ENCODE assay signal across 1 cellular context in genomic region chr6:83006270-83006905, GRCh38.
TF ChIP-seq lines count a peak whose summit lies in the region.

No MANE protein-coding gene starts in this region.

TF ChIP-seq in K562, 482 proteins besides CTCF, POLR2A, EP300 and RAD21 (continued from another document):
- TF ChIP-seq EP400 (IDR thresholded peaks at IDR 0.05) (peak; percentile 34; the same call in 1 of the 2 replicates), NR2C1 (IDR thresholded peaks at IDR 0.05) (no peak), NR2C1 (tag; IDR thresholded peaks at IDR 0.05) (peak; percentile 70; the same call in 1 of the 2 replicates), CBFA2T2 (conservative IDR thresholded peaks at IDR 0.05) (peak; percentile 55; the same call in 1 of the 2 replicates), SRF (CRISPR knock-in tag; IDR thresholded peaks at IDR 0.05) (no peak), TEAD4 (IDR thresholded peaks at IDR 0.05; ENCODE audit: low read length) (0 out of 2 replicates have a peak, but pooled peaks have one; percentile 26), TEAD4 (CRISPR knock-in tag; IDR thresholded peaks at IDR 0.05; ENCODE audit: borderline replicate concordance) (no peak), NR2C2 (CRISPR knock-in tag; IDR thresholded peaks at IDR 0.05) (no peak), NR2C2 (tag; IDR thresholded peaks at IDR 0.05) (peak; percentile 45; the same call in 1 of the 2 replicates), SMARCA4 (IDR thresholded peaks at IDR 0.05) (0 out of 2 replicates have a peak, but pooled peaks have one; percentile 59), ATF7 (IDR thresholded peaks at IDR 0.05) (peak; percentile 88), SMARCB1 (IDR thresholded peaks at IDR 0.05; ENCODE audit: insufficient read length, low read depth) (no peak), VEZF1 (CRISPR knock-in tag; IDR thresholded peaks at IDR 0.05) (0 out of 2 replicates have a peak, but pooled peaks have one; percentile 3), SMARCE1 (IDR thresholded peaks at IDR 0.05) (0 out of 2 replicates have a peak, but pooled peaks have one; percentile 46), SMAD4 (CRISPR knock-in tag; conservative IDR thresholded peaks at IDR 0.05) (no peak), GMEB1 (CRISPR knock-in tag; IDR thresholded peaks at IDR 0.05) (no peak), ATF1 (CRISPR knock-in tag; IDR thresholded peaks at IDR 0.05) (no peak), ATF1 (tag; IDR thresholded peaks at IDR 0.05) (0 out of 2 replicates have a peak, but pooled peaks have one; percentile 33), MCM5 (IDR thresholded peaks at IDR 0.05; ENCODE audit: low read depth) (no peak), TAL1 (IDR thresholded peaks at IDR 0.05) (peak; percentile 59), NFRKB (IDR thresholded peaks at IDR 0.05; ENCODE audit: low read depth) (0 out of 2 replicates have a peak, but pooled peaks have one; percentile 51), SAFB (IDR thresholded peaks at IDR 0.05; ENCODE audit: borderline replicate concordance, low read depth, low read length) (no peak), MNT (conservative IDR thresholded peaks at IDR 0.05) (peak in 1 of 2 experiments; percentile 29; a peak in 1 of 4 replicates), POLR2G (IDR thresholded peaks at IDR 0.05; ENCODE audit: low read depth, low read length) (no peak), TAF1 (IDR thresholded peaks at IDR 0.05; ENCODE audit: control insufficient read depth, extremely low read depth, insufficient read depth, low read length, severe bottlenecking) (no peak), NRF1 (conservative IDR thresholded peaks at IDR 0.05 in 1 of 2, IDR thresholded peaks at IDR 0.05 in 1 of 2) (peak; percentile 55 to 56; a peak in 3 of 4 replicates), ARID1B (IDR thresholded peaks at IDR 0.05) (peak; percentile 72), TRIM24 (IDR thresholded peaks at IDR 0.05) (peak in 1 of 2 experiments; percentile 51; a peak in 1 of 4 replicates), PTRF (tag; IDR thresholded peaks at IDR 0.05) (no peak), ZNF639 (CRISPR knock-in tag; conservative IDR thresholded peaks at IDR 0.05 in 1 of 2, IDR thresholded peaks at IDR 0.05 in 1 of 2) (peak in 1 of 2 experiments; percentile 57; a peak in 1 of 4 replicates), ZNF253 (CRISPR knock-in tag; conservative IDR thresholded peaks at IDR 0.05) (no peak), JUND (IDR thresholded peaks at IDR 0.05; ENCODE audit: borderline replicate concordance, low read depth, low read length) (peak; percentile 42), JUND (tag; IDR thresholded peaks at IDR 0.05; ENCODE audit: borderline replicate concordance, low read depth, low read length) (peak; percentile 58; the same call in 2 of the 3 replicates), RFX5 (IDR thresholded peaks at IDR 0.05; ENCODE audit: low read depth, low read length) (no peak), BRF2 (IDR thresholded peaks at IDR 0.05; ENCODE audit: borderline replicate concordance, insufficient read depth, insufficient read length) (no peak), THRA (IDR thresholded peaks at IDR 0.05) (peak; percentile 82), ETV1 (tag; conservative IDR thresholded peaks at IDR 0.05; ENCODE audit: low read depth) (peak; percentile 60), TCF3 (CRISPR knock-in tag; IDR thresholded peaks at IDR 0.05) (peak; percentile 36; the same call in 1 of the 2 replicates), CCNT2 (IDR thresholded peaks at IDR 0.05; ENCODE audit: borderline replicate concordance, extremely low read depth, insufficient read length, low read depth, low read length) (peak; percentile 37), SMAD2 (IDR thresholded peaks at IDR 0.05; ENCODE audit: low read depth, low read length) (no peak), CREB3 (tag; conservative IDR thresholded peaks at IDR 0.05; ENCODE audit: low read depth) (0 out of 2 replicates have a peak, but pooled peaks have one; percentile 35), ZNF695 (CRISPR knock-in tag; IDR thresholded peaks at IDR 0.05) (no peak), NFIC (IDR thresholded peaks at IDR 0.05) (0 out of 2 replicates have a peak, but pooled peaks have one; percentile 7), GATAD2A (IDR thresholded peaks at IDR 0.05) (no peak), JUNB (CRISPR knock-in tag; conservative IDR thresholded peaks at IDR 0.05) (no peak), CBX3 (IDR thresholded peaks at IDR 0.05; ENCODE audit: borderline replicate concordance in 1 of 2, low read length in 2 of 2) (no peak), POU5F1 (IDR thresholded peaks at IDR 0.05; ENCODE audit: borderline replicate concordance, low read depth, low read length, partially characterized antibody) (no peak), FOXM1 (IDR thresholded peaks at IDR 0.05; ENCODE audit: low read depth) (peak; percentile 37; the same call in 1 of the 2 replicates), FOXM1 (CRISPR knock-in tag; IDR thresholded peaks at IDR 0.05; ENCODE audit: low read depth) (no peak), MYC (IDR thresholded peaks at IDR 0.05; ENCODE audit: low read depth, low read length) (peak; percentile 69), MYC (CRISPR knock-in tag; IDR thresholded peaks at IDR 0.05; ENCODE audit: borderline replicate concordance, low read depth) (no peak), ZNF766 (CRISPR knock-in tag; conservative IDR thresholded peaks at IDR 0.05) (peak; percentile 71; the same call in 1 of the 2 replicates), NCOR1 (IDR thresholded peaks at IDR 0.05) (peak; percentile 47), ESRRA (IDR thresholded peaks at IDR 0.05; ENCODE audit: borderline replicate concordance, low read depth) (peak; percentile 77; the same call in 1 of the 2 replicates), MLLT1 (IDR thresholded peaks at IDR 0.05) (no peak), MECOM (CRISPR knock-in tag; IDR thresholded peaks at IDR 0.05) (peak; percentile 89), ZNF778 (CRISPR knock-in tag; IDR thresholded peaks at IDR 0.05) (no peak)
TF ChIP-seq in K562: peak in this region for 36.
